ENCODE assay signal across 1 cellular context in genomic region chr5:126519637-126520592, GRCh38.
TF ChIP-seq lines count a peak whose summit lies in the region.

No MANE protein-coding gene starts in this region.

TF ChIP-seq in H1, 55 proteins besides CTCF, POLR2A, EP300 and RAD21 (continued from another document):
- no peak for TF ChIP-seq ATF2 (IDR thresholded peaks at IDR 0.05; ENCODE audit: low read length)
- no peak for TF ChIP-seq KDM5A (IDR thresholded peaks at IDR 0.05; ENCODE audit: low read length)
- TF ChIP-seq CHD1 (IDR thresholded peaks at IDR 0.05; ENCODE audit: low read depth, low read length) = no peak
- no peak for TF ChIP-seq CREB1 (IDR thresholded peaks at IDR 0.05)
- TF ChIP-seq TBP (IDR thresholded peaks at IDR 0.05; ENCODE audit: low read depth, low read length) = no peak
- no peak for TF ChIP-seq RXRA (IDR thresholded peaks at IDR 0.05; ENCODE audit: insufficient read depth, low read depth, low read length)
- no peak for TF ChIP-seq TAF7 (optimal IDR thresholded peaks at IDR 0.05; ENCODE audit: borderline replicate concordance, low read depth, low read length)
- TF ChIP-seq HDAC6 (IDR thresholded peaks at IDR 0.05; ENCODE audit: low read depth, low read length) = no peak
- TF ChIP-seq TCF12 (IDR thresholded peaks at IDR 0.05; ENCODE audit: low read depth, low read length) = no peak
- no peak for TF ChIP-seq CEBPB (IDR thresholded peaks at IDR 0.05; ENCODE audit: low read depth, low read length)
- TF ChIP-seq SIRT6 (IDR thresholded peaks at IDR 0.05; ENCODE audit: low read length) = no peak
- TF ChIP-seq SIX5 (IDR thresholded peaks at IDR 0.05; ENCODE audit: low read depth, low read length) = no peak
- TF ChIP-seq RNF2 (IDR thresholded peaks at IDR 0.05; ENCODE audit: borderline replicate concordance, low read depth, low read length, missing control alignments, poor library complexity, severe bottlenecking) = no peak
- TF ChIP-seq CBX8 (IDR thresholded peaks at IDR 0.05; ENCODE audit: borderline replicate concordance, low read depth, low read length) = no peak
